26 cellular contexts compared by ENCODE assay signal in the genomic region with DNA sequence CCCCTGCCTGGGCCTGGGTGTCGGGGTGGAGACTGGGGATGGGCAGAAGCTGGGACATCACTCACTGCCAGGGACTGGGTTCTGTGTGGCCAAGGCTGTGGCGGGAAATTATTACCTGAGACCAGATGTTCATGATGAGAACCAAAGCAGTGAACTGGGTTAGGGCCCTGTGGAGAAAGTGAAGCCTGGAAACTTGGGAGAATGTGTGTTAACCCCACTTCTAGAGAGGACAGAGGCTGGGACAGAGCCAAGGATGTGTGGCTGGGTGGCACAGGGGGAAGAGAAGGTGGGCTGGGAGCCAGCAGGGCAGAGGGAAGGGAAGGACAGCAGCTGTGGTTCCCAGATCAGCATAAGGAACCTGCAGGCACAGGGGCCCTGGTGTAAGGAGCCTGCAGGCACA.
"Had no signal": no experiment of that assay in that cellular context is flagged by ENCODE, and none has a peak within 500 bp of the region (broad histone marks: within the 10 kb centered on the region; RNA-seq: fewer than 3 reads in every experiment).

No MANE protein-coding gene starts in this region.

- DNase-seq: activated B cell treated with CpG ODN at 0.5 μM for 24 hours; activated CD4-positive, alpha-beta T cell treated with anti-CD3 and anti-CD28 coated beads for 1 hour; activated CD4-positive, alpha-beta T cell treated with anti-CD3 and anti-CD28 coated beads, Interleukin-2, amount 10 ng/mL, durations not matched to agents 24 days and 14 days; activated CD4-positive, alpha-beta T cell treated with anti-CD3 and anti-CD28 coated beads, Interleukin-2, amount 50 U/mL, for 48 hours; activated CD8-positive, alpha-beta memory T cell treated with anti-CD3 and anti-CD28 coated beads, Interleukin-2, amount 10 ng/mL, durations not matched to agents 7 days and 5 days; activated effector memory CD4-positive, alpha-beta T cell treated with Interleukin-2 at 50 U/mL for 16 hours; activated naive CD4-positive, alpha-beta T cell treated with Interleukin-2 at 50 U/mL for 16 hours; activated naive CD8-positive, alpha-beta T cell treated with anti-CD3 and anti-CD28 coated beads, Interleukin-2, amount 50 U/mL, for 24 hours; activated T-cell treated with anti-CD3 and anti-CD28 coated beads, Interleukin-2, amount 50 U/mL, for 24 hours; amniotic stem cell; Karpas-422; NCI-H1092; NCI-H1417; NCI-H2029 treated with DMSO at 0.1 percent for 48 hours; NCI-H2227 treated with DMSO at 0.1 percent for 48 hours; NCI-H446 treated with DMSO at 0.1 percent for 48 hours; NCI-H524 treated with DMSO at 0.1 percent for 48 hours; NCI-H748 treated with DMSO at 0.1 percent for 48 hours; OCI-M1; Right ventricle myocardium superior; T-helper 17 cell; T1000 had no signal

- H3K27ac ChIP-seq: ascending aorta, RWPE1, SJCRH30 had no signal

- H3K36me3 ChIP-seq: ascending aorta, SJCRH30 had no signal

- H3K4me1 ChIP-seq: ascending aorta, SJCRH30 had no signal

- H3K27me3 ChIP-seq: ascending aorta had no signal

- H3K4me3 ChIP-seq: ascending aorta, K562, SJCRH30 had no signal

- H3K9me3 ChIP-seq: ascending aorta, SJCRH30 had no signal
